Comparison of ENCODE assay signal across 1 cellular context in the genomic region with DNA sequence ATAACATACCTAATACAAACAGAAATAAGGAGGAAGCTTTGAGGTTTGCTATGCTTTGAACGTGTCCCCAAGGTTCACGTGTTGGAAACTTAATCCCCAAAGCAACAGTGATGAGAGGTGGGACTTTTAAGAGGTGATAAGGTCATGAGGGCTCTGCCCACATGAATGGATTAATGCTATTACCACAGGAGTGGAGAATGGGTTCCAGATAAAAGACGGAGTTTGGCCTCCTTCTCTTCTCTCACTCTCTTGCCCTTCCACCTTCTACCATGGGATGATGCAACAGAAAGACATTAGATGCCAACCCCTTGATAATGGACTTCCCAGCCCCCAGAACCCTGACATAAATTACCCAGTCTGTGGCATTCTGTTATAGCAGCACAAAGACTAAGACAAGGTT.
TF ChIP-seq lines count a peak whose summit lies in the region.

No MANE protein-coding gene starts in this region.

TF ChIP-seq in IMR-90, 13 proteins besides CTCF, POLR2A, EP300 and RAD21:
- TF ChIP-seq CEBPB (IDR thresholded peaks at IDR 0.05; ENCODE audit: low read depth, low read length) (peak; percentile 67), MAZ (IDR thresholded peaks at IDR 0.05; ENCODE audit: borderline replicate concordance, low read depth, low read length) (no peak)
